Comparison of ENCODE assay signal across 13 cellular contexts in genomic region chr7:127983804-127984332, GRCh38. TPM values are rescaled to one million over a fixed set of nuclear protein-coding genes. Genes with fewer than 3 reads are reported as not detected.
A peak's percentile ranks its signal among the peaks of the same experiment; 100 is the strongest.
DNase-seq lines count a peak whose midpoint lies in the region; ATAC-seq and TF ChIP-seq lines count a peak whose summit lies in the region.
"Had no signal": no experiment of that assay in that cellular context is flagged by ENCODE, and none has a peak within 500 bp of the region (broad histone marks: within the 10 kb centered on the region; RNA-seq: fewer than 3 reads in every experiment).

No MANE protein-coding gene starts in this region.

- TF ChIP-seq CTCF in RWPE1 (conservative IDR thresholded peaks at IDR 0.05; ENCODE audit: low read depth) (no peak), fibroblast of villous mesenchyme (IDR thresholded peaks at IDR 0.05; ENCODE audit: insufficient read depth, low read depth, low read length) (no peak), upper lobe of right lung (IDR thresholded peaks at IDR 0.05) (no peak), esophagus squamous epithelium (IDR thresholded peaks at IDR 0.05) (no peak)

- intact Hi-C loops in left ventricle myocardium superior (cut with micrococcal nuclease), result no loop called here
- intact Hi-C loops in cardiac septum (cut with DNase I), result no loop called here
- intact Hi-C loops in upper lobe of right lung (cut with DNase I), result no loop called here
- intact Hi-C loops in esophagus squamous epithelium (cut with DNase I), result no loop called here

- POLR2A ChIA-PET in RWPE1 (lab: Yijun Ruan, JAX; ENCODE audit: low non-redundant PET), result no interaction called here

- H3K27ac ChIP-seq in RWPE1 (no peak overlapping the region), upper lobe of right lung (no peak overlapping the region), esophagus squamous epithelium (no peak overlapping the region)

- CTCF ChIA-PET in RWPE1 (lab: Yijun Ruan, JAX), result no interaction called here

- WGBS in esophagus squamous epithelium, 2 donors, result 55 to 60% methylated on average over 5 of the region's 5 CpGs

- TF ChIP-seq POLR2A in esophagus squamous epithelium (IDR thresholded peaks at IDR 0.05), result no peak

- no peaks in the 10 kb centered on the region for H3K36me3 ChIP-seq in upper lobe of right lung
- peaks cover 0 to 4% (median 0%) of the 10 kb centered on the region in 3 donors for H3K36me3 ChIP-seq in esophagus squamous epithelium
- H3K36me3 ChIP-seq: BE2C, MG63 had no signal

- DNase-seq in left ventricle myocardium superior (no peak), cardiac septum (ENCODE audit: low spot score) (no peak), RWPE1 (ENCODE audit: low spot score) (peak; percentile 2), fibroblast of villous mesenchyme (ENCODE audit: low read depth) (peak; percentile 34), upper lobe of right lung (no peak), NCI-H2171 treated with DMSO at 0.1 percent for 48 hours (lab: John Stamatoyannopoulos, UW) (no peak), esophagus squamous epithelium (lab: John Stamatoyannopoulos, UW) (no peak)
- DNase-seq: BE2C; MG63; retina; stimulated activated CD4-positive, alpha-beta T cell treated with anti-CD3 and anti-CD28 coated beads, Interleukin-4, amount 100 ng/mL, for 4 hours had no signal

- no peaks in the 10 kb centered on the region for H3K27me3 ChIP-seq in upper lobe of right lung
- H3K27me3 ChIP-seq in esophagus squamous epithelium, result no peaks in the 10 kb centered on the region
- H3K27me3 ChIP-seq: BE2C, MG63 had no signal

- H3K9me3 ChIP-seq in upper lobe of right lung (peaks cover 3% of the 10 kb centered on the region), esophagus squamous epithelium (peaks cover 0 to 7% (median 4%) of the 10 kb centered on the region in 3 donors)
- H3K9me3 ChIP-seq: BE2C, MG63 had no signal

- ATAC-seq in left ventricle myocardium superior (peak; percentile 15), upper lobe of right lung (peak; percentile 63), GM18517 (IDR thresholded peaks at IDR 0.05; ENCODE audit: unreplicated experiment) (no peak)
- ATAC-seq: Right ventricle myocardium inferior had no signal

- H3K4me3 ChIP-seq in fibroblast of villous mesenchyme (ENCODE audit: low read depth, low read length), result no peak overlapping the region
- no peak overlapping the region for H3K4me3 ChIP-seq in upper lobe of right lung
- H3K4me3 ChIP-seq in esophagus squamous epithelium, result no peak overlapping the region
- H3K4me3 ChIP-seq: MG63 had no signal

- H3K4me1 ChIP-seq in upper lobe of right lung (no peaks in the 10 kb centered on the region), esophagus squamous epithelium (peaks cover 0 to 10% (median 0%) of the 10 kb centered on the region in 3 donors)
- H3K4me1 ChIP-seq: BE2C had no signal

RNA-seq across cellular contexts. Expression of gene LRRC4, which starts 47.4 kb away (rescaled TPM):
- total RNA-seq in left ventricle myocardium superior, result 3.3 TPM
- total RNA-seq in cardiac septum, result 3.7 TPM
- total RNA-seq in fibroblast of villous mesenchyme, result under 0.01 TPM in 1 of 2 replicates, not detected in the other
- total RNA-seq in upper lobe of right lung, result 6.4 TPM
- 10 to 100 TPM in 1 of 4 donors, 1 to 10 TPM in 3; 2.9 to 11.1 (median 6.5) TPM for total RNA-seq in esophagus squamous epithelium

Comparison
In these comparisons a context has a peak if more than half of its experiments do, and no peak if none do; other contexts are left out.
1. DNase-seq: peak in RWPE1 (single experiment) and fibroblast of villous mesenchyme (single experiment); none in left ventricle myocardium superior (single experiment), cardiac septum (single experiment), upper lobe of right lung (single experiment), NCI-H2171 treated with DMSO at 0.1 percent for 48 hours (single experiment) and esophagus squamous epithelium (single experiment).